In the genomic region with DNA sequence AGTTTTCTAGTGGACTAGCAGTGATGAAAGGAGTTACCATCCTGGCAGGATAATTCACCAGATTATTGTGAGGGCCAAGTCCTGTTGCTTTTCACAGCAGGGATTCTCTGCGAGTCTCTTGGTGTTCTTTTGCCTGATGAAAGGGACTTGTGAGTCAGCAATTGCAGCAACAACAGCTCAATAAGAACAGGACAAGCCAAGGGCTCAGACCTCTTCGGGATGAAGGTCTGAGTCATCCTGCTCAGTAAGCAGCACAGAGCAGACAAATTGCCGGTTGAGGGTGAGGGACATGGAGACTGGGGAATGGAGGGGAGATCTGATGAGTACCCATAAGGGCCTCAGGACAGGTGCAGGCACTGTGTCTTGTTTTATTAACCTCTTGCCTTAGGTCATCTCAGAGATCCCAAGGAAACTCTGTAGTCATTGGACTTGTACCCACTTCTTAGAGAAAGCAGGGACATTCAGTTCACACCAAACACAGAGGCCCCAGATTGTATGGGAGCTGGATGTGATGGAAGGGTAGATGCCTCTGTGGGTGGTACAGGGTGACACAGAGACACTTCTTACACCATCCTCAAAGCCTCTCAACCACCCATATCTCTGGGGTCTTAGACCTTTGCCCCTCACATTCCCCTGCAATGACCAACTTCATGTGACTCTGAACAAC, we compare ENCODE assay signal across 8 cellular contexts.
A peak's percentile ranks its signal among the peaks of the same experiment; 100 is the strongest.
DNase-seq lines count a peak whose midpoint lies in the region; ATAC-seq and TF ChIP-seq lines count a peak whose summit lies in the region.

No MANE protein-coding gene starts in this region.

- H3K9me3 ChIP-seq in MG63 = no peaks in the 10 kb centered on the region
- no peaks in the 10 kb centered on the region for H3K9me3 ChIP-seq in mucosa of descending colon

- ATAC-seq in mucosa of descending colon = peak; percentile 54
- ATAC-seq in HG03469 (IDR thresholded peaks at IDR 0.05; ENCODE audit: unreplicated experiment) = no peak
- no peak for ATAC-seq in HG02884 (IDR thresholded peaks at IDR 0.05; ENCODE audit: unreplicated experiment)
- no peak for ATAC-seq in GM21390 (IDR thresholded peaks at IDR 0.05; ENCODE audit: unreplicated experiment)

- H3K36me3 ChIP-seq in MG63 (no peaks in the 10 kb centered on the region), mucosa of descending colon (ENCODE audit: low read depth) (no peaks in the 10 kb centered on the region)

- intact Hi-C loops in mucosa of descending colon (cut with DNase I, micrococcal nuclease) = no loop called here

- H3K4me3 ChIP-seq in MG63 = no peak overlapping the region
- H3K4me3 ChIP-seq in mucosa of descending colon = no peak overlapping the region

- no peak for TF ChIP-seq CTCF in mucosa of descending colon (IDR thresholded peaks at IDR 0.05)

- DNase-seq in COR-L47 (lab: John Stamatoyannopoulos, UW) (peak; percentile 55), MG63 (peak; percentile 93), brain pericyte (ENCODE audit: low read depth, low spot score) (peak; percentile 80), mucosa of descending colon (peak in 1 of 3 donors; percentile 10), SK-N-DZ (ENCODE audit: low spot score) (no peak)

- H3K27me3 ChIP-seq in MG63 = peaks cover 4% of the 10 kb centered on the region

- H3K4me1 ChIP-seq in mucosa of descending colon (ENCODE audit: low read depth) = peaks cover 2% of the 10 kb centered on the region
